1 cellular context compared by ENCODE assay signal in genomic region chr6:189676-190075, GRCh38.
TF ChIP-seq lines count a peak whose summit lies in the region.

No MANE protein-coding gene starts in this region.

TF ChIP-seq in GM23338, 12 proteins besides CTCF, POLR2A, EP300 and RAD21 (continued from another document):
- TF ChIP-seq, protein P1, sequence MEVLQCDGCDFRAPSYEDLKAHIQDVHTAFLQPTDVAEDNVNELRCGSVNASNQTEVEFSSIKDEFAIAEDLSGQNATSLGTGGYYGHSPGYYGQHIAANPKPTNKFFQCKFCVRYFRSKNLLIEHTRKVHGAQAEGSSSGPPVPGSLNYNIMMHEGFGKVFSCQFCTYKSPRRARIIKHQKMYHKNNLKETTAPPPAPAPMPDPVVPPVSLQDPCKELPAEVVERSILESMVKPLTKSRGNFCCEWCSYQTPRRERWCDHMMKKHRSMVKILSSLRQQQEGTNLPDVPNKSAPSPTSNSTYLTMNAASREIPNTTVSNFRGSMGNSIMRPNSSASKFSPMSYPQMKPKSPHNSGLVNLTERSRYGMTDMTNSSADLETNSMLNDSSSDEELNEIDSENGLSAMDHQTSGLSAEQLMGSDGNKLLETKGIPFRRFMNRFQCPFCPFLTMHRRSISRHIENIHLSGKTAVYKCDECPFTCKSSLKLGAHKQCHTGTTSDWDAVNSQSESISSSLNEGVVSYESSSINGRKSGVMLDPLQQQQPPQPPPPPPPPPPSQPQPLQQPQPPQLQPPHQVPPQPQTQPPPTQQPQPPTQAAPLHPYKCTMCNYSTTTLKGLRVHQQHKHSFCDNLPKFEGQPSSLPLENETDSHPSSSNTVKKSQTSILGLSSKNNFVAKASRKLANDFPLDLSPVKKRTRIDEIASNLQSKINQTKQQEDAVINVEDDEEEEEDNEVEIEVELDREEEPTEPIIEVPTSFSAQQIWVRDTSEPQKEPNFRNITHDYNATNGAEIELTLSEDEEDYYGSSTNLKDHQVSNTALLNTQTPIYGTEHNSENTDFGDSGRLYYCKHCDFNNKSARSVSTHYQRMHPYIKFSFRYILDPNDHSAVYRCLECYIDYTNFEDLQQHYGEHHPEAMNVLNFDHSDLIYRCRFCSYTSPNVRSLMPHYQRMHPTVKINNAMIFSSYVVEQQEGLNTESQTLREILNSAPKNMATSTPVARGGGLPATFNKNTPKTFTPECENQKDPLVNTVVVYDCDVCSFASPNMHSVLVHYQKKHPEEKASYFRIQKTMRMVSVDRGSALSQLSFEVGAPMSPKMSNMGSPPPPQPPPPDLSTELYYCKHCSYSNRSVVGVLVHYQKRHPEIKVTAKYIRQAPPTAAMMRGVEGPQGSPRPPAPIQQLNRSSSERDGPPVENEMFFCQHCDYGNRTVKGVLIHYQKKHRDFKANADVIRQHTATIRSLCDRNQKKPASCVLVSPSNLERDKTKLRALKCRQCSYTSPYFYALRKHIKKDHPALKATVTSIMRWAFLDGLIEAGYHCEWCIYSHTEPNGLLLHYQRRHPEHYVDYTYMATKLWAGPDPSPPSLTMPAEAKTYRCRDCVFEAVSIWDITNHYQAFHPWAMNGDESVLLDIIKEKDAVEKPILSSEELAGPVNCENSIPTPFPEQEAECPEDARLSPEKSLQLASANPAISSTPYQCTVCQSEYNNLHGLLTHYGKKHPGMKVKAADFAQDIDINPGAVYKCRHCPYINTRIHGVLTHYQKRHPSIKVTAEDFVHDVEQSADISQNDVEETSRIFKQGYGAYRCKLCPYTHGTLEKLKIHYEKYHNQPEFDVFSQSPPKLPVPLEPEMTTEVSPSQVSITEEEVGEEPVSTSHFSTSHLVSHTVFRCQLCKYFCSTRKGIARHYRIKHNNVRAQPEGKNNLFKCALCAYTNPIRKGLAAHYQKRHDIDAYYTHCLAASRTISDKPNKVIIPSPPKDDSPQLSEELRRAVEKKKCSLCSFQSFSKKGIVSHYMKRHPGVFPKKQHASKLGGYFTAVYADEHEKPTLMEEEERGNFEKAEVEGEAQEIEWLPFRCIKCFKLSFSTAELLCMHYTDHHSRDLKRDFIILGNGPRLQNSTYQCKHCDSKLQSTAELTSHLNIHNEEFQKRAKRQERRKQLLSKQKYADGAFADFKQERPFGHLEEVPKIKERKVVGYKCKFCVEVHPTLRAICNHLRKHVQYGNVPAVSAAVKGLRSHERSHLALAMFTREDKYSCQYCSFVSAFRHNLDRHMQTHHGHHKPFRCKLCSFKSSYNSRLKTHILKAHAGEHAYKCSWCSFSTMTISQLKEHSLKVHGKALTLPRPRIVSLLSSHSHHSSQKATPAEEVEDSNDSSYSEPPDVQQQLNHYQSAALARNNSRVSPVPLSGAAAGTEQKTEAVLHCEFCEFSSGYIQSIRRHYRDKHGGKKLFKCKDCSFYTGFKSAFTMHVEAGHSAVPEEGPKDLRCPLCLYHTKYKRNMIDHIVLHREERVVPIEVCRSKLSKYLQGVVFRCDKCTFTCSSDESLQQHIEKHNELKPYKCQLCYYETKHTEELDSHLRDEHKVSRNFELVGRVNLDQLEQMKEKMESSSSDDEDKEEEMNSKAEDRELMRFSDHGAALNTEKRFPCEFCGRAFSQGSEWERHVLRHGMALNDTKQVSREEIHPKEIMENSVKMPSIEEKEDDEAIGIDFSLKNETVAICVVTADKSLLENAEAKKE (CRISPR knock-in tag; IDR thresholded peaks at IDR 0.05) = no peak
- no peak for TF ChIP-seq ZNF114 (CRISPR knock-in tag; IDR thresholded peaks at IDR 0.05)
TF ChIP-seq in GM23338: peak in this region for 0.
